Comparison of ENCODE assay signal across 9 cellular contexts in the genomic region with DNA sequence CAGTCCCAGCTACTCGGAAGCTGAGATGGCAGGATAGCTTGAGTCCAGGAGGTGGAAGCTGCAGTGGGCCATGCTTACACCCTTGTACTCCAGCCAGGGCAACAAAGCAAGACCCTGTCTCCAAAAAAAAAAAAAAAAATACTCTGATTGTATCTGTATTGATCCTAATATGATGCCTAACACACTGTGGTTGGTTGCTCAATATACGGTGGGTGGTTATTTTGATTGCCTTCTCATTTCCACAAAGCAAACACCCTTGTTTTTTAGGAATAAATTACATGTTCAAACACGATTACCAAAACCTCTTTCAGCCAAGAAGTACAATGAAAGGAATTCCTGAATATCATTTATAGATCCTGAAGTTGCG. TPM values are rescaled to one million over a fixed set of nuclear protein-coding genes. Genes with fewer than 3 reads are reported as not detected.
DNase-seq lines count a peak whose midpoint lies in the region; ATAC-seq and TF ChIP-seq lines count a peak whose summit lies in the region.
"Had no signal": no experiment of that assay in that cellular context is flagged by ENCODE, and none has a peak within 500 bp of the region (broad histone marks: within the 10 kb centered on the region; RNA-seq: fewer than 3 reads in every experiment).

No MANE protein-coding gene starts in this region.

- H3K36me3 Mint-ChIP-seq in MCF 10A (ENCODE audit: insufficient read depth, unreplicated experiment), result peaks cover 7% of the 10 kb centered on the region

- H3K4me1 Mint-ChIP-seq in MCF 10A (ENCODE audit: insufficient read depth, unreplicated experiment), result peaks cover 46% of the 10 kb centered on the region

- peak overlapping the region; percentile 73 for H3K27ac Mint-ChIP-seq in MCF 10A (ENCODE audit: low read depth, unreplicated experiment)

- POLR2A ChIA-PET in MCF 10A (lab: Yijun Ruan, JAX), result interaction anchor here (0.6 to 9.9 kb wide), 15 partner anchors 9 to 461 kb away, joined by 3 to 247 read pairs (median 13); partner anchors contain the start of genes EXOC8, SPRTN and TSNAX

- H3K4me3 Mint-ChIP-seq in MCF 10A (ENCODE audit: unreplicated experiment), result peak overlapping the region; percentile 82

- TF ChIP-seq CTCF in right atrium auricular region (IDR thresholded peaks at IDR 0.05), result no peak
- TF ChIP-seq CTCF in MCF 10A (IDR thresholded peaks at IDR 0.05; ENCODE audit: unreplicated experiment), result no peak

- H3K27me3 Mint-ChIP-seq in MCF 10A (ENCODE audit: insufficient read depth, unreplicated experiment), result no peaks in the 10 kb centered on the region

- intact Hi-C loops in Right ventricle myocardium inferior (cut with DNase I) (no loop called here), MCF 10A (cut with micrococcal nuclease) (loop anchor here (2.0 kb wide), 1 partner anchor 14 kb away; no protein-coding TSS in a partner anchor)

- H3K9me3 ChIP-seq in right atrium auricular region (no peaks in the 10 kb centered on the region), muscle layer of duodenum (ENCODE audit: control insufficient read depth in 1 of 2, low read length in 2 of 2) (no peaks in the 10 kb centered on the region)

- H3K27ac ChIP-seq in right atrium auricular region (peak overlapping the region; percentile 99), muscle layer of duodenum (ENCODE audit: low read length) (peak overlapping the region; percentile 16)

- H3K36me3 ChIP-seq in right atrium auricular region, result peaks cover 4% of the 10 kb centered on the region
- H3K36me3 ChIP-seq in muscle layer of duodenum (ENCODE audit: control insufficient read depth in 1 of 2, insufficient read depth in 2 of 2, low read length in 2 of 2), result no peaks in the 10 kb centered on the region

- H3K9me3 Mint-ChIP-seq in MCF 10A (ENCODE audit: unreplicated experiment), result no peaks in the 10 kb centered on the region

- H3K4me3 ChIP-seq in right atrium auricular region (peak overlapping the region; percentile 91 to 92), muscle layer of duodenum (ENCODE audit: low read depth in 1 of 2, low read length in 2 of 2) (peak overlapping the region; percentile 91 to 98)

- CTCF ChIA-PET in MCF 10A (lab: Yijun Ruan, JAX), result interaction anchor here (0.6 to 3.6 kb wide), 9 partner anchors 10 to 173 kb away, joined by 3 to 27 read pairs (median 4); no protein-coding TSS in a partner anchor

- BruUV-seq in MCF 10A (replicated peaks; lab: Mats Ljungman, UMichigan), result no TSS peak

- H3K4me1 ChIP-seq in right atrium auricular region (peaks cover 0 to 62% of the 10 kb centered on the region in 2 donors), muscle layer of duodenum (ENCODE audit: control insufficient read depth in 1 of 2, insufficient read depth in 2 of 2, low read length in 2 of 2) (peaks cover 17 to 53% of the 10 kb centered on the region in 2 donors)

- ATAC-seq in Right ventricle myocardium inferior, result no peak
- ATAC-seq in GM18868 (IDR thresholded peaks at IDR 0.05; ENCODE audit: unreplicated experiment), result no peak

- H3K27me3 ChIP-seq in right atrium auricular region, result no peaks in the 10 kb centered on the region
- H3K27me3 ChIP-seq in muscle layer of duodenum (ENCODE audit: low read depth, low read length), result no peaks in the 10 kb centered on the region

- no peak for DNase-seq in right atrium auricular region (ENCODE audit: low spot score)
- DNase-seq in Right ventricle myocardium inferior (ENCODE audit: missing footprints), result no peak
- no peak for DNase-seq in MCF 10A (ENCODE audit: unreplicated experiment)
- DNase-seq in stimulated activated CD4-positive, alpha-beta T cell treated with anti-CD3 and anti-CD28 coated beads, Interleukin-2, amount 100 ng/mL, for 48 hours, result no peak
- DNase-seq in NCI-H1092 treated with DMSO at 0.1 percent for 48 hours (lab: John Stamatoyannopoulos, UW), result no peak
- DNase-seq in SW480 (ENCODE audit: low spot score), result no peak
- DNase-seq: stimulated activated CD4-positive, alpha-beta T cell treated with anti-CD3 and anti-CD28 coated beads, Interleukin-2, amount 100 ng/mL, for 24 hours had no signal

RNA-seq across cellular contexts. Expression of gene EGLN1, which starts 3.4 kb away (rescaled TPM):
- total RNA-seq in right atrium auricular region (10 to 100 TPM; 57.9 to 76.7 TPM), Right ventricle myocardium inferior (86.0 TPM), MCF 10A (2022) (67.3 and 68.8 TPM in 2 replicates)
